9 cellular contexts compared by ENCODE assay signal in the genomic region with DNA sequence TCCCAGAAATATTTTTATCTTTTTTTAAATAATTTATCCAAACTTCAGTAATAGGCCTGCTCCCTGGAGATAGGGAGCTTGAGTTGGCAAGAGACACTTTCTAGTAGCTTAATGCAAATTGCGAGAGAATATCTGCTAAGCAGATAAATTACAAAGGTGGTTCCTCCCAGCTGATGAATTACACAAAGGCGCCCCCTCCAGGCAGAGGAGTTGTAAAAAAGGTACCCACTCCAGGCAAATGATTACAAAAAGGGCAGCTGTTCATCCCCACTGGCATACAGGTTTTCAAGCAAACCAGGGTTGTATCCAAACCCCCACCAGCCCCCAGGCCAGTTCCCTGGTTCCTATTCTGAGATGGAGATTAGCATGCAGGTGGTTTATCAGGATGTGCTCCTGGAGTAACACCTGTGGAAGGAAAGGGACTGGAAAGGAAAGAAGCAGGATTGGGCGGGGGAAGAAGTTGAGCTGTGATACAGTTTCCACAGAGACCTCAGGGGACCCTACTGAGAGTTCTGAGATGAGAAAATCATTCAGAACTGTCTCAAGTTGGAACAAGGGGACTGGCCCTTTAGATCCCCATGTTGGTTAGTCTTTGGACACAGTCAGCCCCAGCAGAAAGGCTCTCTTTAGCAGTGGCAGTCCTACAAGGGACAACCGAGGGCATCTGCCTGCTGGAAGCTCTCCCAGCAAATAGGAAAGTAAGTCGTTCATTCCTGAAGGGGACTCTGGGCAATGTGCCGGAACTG. TPM values are rescaled to one million over a fixed set of nuclear protein-coding genes. Genes with fewer than 3 reads are reported as not detected.
DNase-seq lines count a peak whose midpoint lies in the region; ATAC-seq and TF ChIP-seq lines count a peak whose summit lies in the region.
"Had no signal": no experiment of that assay in that cellular context is flagged by ENCODE, and none has a peak within 500 bp of the region (broad histone marks: within the 10 kb centered on the region; RNA-seq: fewer than 3 reads in every experiment).

No MANE protein-coding gene starts in this region.

- H3K4me1 ChIP-seq in A673 (ENCODE audit: insufficient read depth, low read length, poor library complexity, severe bottlenecking) (no peaks in the 10 kb centered on the region), OCI-LY7 (ENCODE audit: insufficient read depth, low read length, poor library complexity, severe bottlenecking) (no peaks in the 10 kb centered on the region), uterus (no peaks in the 10 kb centered on the region)

- no peak for TF ChIP-seq POLR2A in uterus (IDR thresholded peaks at IDR 0.05)

- H3K27ac ChIP-seq in A673 (ENCODE audit: low read depth, low read length, poor library complexity, severe bottlenecking) (no peak overlapping the region), OCI-LY7 (ENCODE audit: low read depth, low read length, poor library complexity, severe bottlenecking) (no peak overlapping the region), uterus (no peak overlapping the region)

- H3K9me3 ChIP-seq in A673 (ENCODE audit: low read depth, low read length, poor library complexity, severe bottlenecking) (no peaks in the 10 kb centered on the region), OCI-LY7 (ENCODE audit: low read length) (no peaks in the 10 kb centered on the region), uterus (no peaks in the 10 kb centered on the region)

- H3K4me2 ChIP-seq in OCI-LY7 (ENCODE audit: low read length) = no peak overlapping the region

- ATAC-seq in HG02623 (IDR thresholded peaks at IDR 0.05; ENCODE audit: unreplicated experiment) (no peak), GM19023 (IDR thresholded peaks at IDR 0.05; ENCODE audit: unreplicated experiment) (no peak)

- no peaks in the 10 kb centered on the region for H4K20me1 ChIP-seq in OCI-LY7 (ENCODE audit: insufficient read depth, low read length)

- peak; percentile 65 for TF ChIP-seq CTCF in A673 (conservative IDR thresholded peaks at IDR 0.05; ENCODE audit: low read depth, low read length)
- TF ChIP-seq CTCF in GM10266 (IDR thresholded peaks at IDR 0.05; ENCODE audit: control insufficient read depth, insufficient read depth, low read depth, missing control alignments) = peak; percentile 14
- TF ChIP-seq CTCF in OCI-LY7 (conservative IDR thresholded peaks at IDR 0.05; ENCODE audit: low read length) = peak; percentile 74
- TF ChIP-seq CTCF in fibroblast of the aortic adventitia (IDR thresholded peaks at IDR 0.05; ENCODE audit: insufficient read depth, low read length) = peak; percentile 30
- TF ChIP-seq CTCF in uterus (IDR thresholded peaks at IDR 0.05) = no peak

- intact Hi-C loops in A673 (cut with micrococcal nuclease; ENCODE audit: unreplicated experiment) (loop anchor here (5.0 kb wide), 1 partner anchor 53 kb away; no protein-coding TSS in a partner anchor), OCI-LY7 (cut with micrococcal nuclease; ENCODE audit: unreplicated experiment) (no loop called here), uterus (cut with DNase I; ENCODE audit: low total_unique reads) (no loop called here)

- no TSS peak for BruUV-seq in A673 (replicated peaks; lab: Mats Ljungman, UMichigan)
- no TSS peak for BruUV-seq in OCI-LY7 (replicated peaks; lab: Mats Ljungman, UMichigan)

- H3K79me2 ChIP-seq in OCI-LY7 (ENCODE audit: insufficient read depth, low read depth, low read length) = no peaks in the 10 kb centered on the region

- H3K27me3 ChIP-seq in A673 (replicated peaks; ENCODE audit: insufficient read depth, low read depth, low read length, poor library complexity) (no peaks in the 10 kb centered on the region), uterus (no peaks in the 10 kb centered on the region)

- H3K4me3 ChIP-seq in A673 (ENCODE audit: low read depth, low read length, poor library complexity, severe bottlenecking) = no peak overlapping the region
- H3K4me3 ChIP-seq in OCI-LY7 (ENCODE audit: low read depth, low read length, poor library complexity, severe bottlenecking) = no peak overlapping the region
- no peak overlapping the region for H3K4me3 ChIP-seq in fibroblast of the aortic adventitia (ENCODE audit: low read depth, low read length)
- H3K4me3 ChIP-seq in uterus = no peak overlapping the region

- no peaks in the 10 kb centered on the region for H3K36me3 ChIP-seq in A673 (ENCODE audit: insufficient read depth, low read length, poor library complexity, severe bottlenecking)
- no peaks in the 10 kb centered on the region for H3K36me3 ChIP-seq in OCI-LY7 (ENCODE audit: insufficient read depth, low read length)
- no peaks in the 10 kb centered on the region for H3K36me3 ChIP-seq in uterus

- POLR2A ChIA-PET in A673 (lab: Charles Lee; ENCODE audit: low non-redundant PET) (interaction anchor here (0.6 kb wide), 1 partner anchor 8 kb away, joined by 3 read pairs; no protein-coding TSS in a partner anchor), OCI-LY7 (lab: Charles Lee) (interaction anchor here (1.2 to 1.3 kb wide), 2 partner anchors 8 to 15 kb away, joined by 4 read pairs; no protein-coding TSS in a partner anchor)

- DNase-seq in A673 (ENCODE audit: low spot score) = peak; percentile 56
- no peak for DNase-seq in GM10266 (ENCODE audit: extremely low spot score)
- DNase-seq in OCI-LY7 (ENCODE audit: low spot score) = peak; percentile 25
- DNase-seq in fibroblast of the aortic adventitia (ENCODE audit: low read depth) = no peak
- no peak for DNase-seq in SHP77 treated with DMSO at 0.1 percent for 48 hours (lab: John Stamatoyannopoulos, UW)
- no peak for DNase-seq in uterus
- DNase-seq: substantia nigra had no signal

- CTCF ChIA-PET in A673 (lab: Charles Lee) (interaction anchor here (0.8 kb wide), 3 partner anchors 16 to 53 kb away, joined by 3 to 5 read pairs (median 3); no protein-coding TSS in a partner anchor), OCI-LY7 (lab: Charles Lee; ENCODE audit: unreplicated experiment) (interaction anchor here (0.8 kb wide), 1 partner anchor 51 kb away, joined by 3 read pairs; no protein-coding TSS in a partner anchor)

- no peaks in the 10 kb centered on the region for H3K9me2 ChIP-seq in OCI-LY7 (ENCODE audit: insufficient read depth, low read length)

- no peak overlapping the region for H2AFZ ChIP-seq in OCI-LY7 (ENCODE audit: low read length)

RNA-seq across cellular contexts. Expression of gene ESM1, which starts 25.5 kb away (rescaled TPM):
- total RNA-seq in A673 (2021) = not detected in 2 replicates
- not detected in 2 replicates for total RNA-seq in OCI-LY7 (2014; rRNA removed; shearing (Covaris generic))
- total RNA-seq in OCI-LY7 (2022) = not detected in 2 replicates
- total RNA-seq in fibroblast of the aortic adventitia (ENCODE audit: low replicate concordance) = 1.1 and 19.6 TPM in 2 replicates
- 1 to 10 TPM in 1 of 4 donors, under 1 TPM in 1, not detected in 2; 0.70 to 2.1 TPM for total RNA-seq in uterus

Comparison
In these comparisons a context has a peak if more than half of its experiments do, and no peak if none do; other contexts are left out.
1. DNase-seq: peak in A673 (single experiment) and OCI-LY7 (single experiment); none in GM10266 (single experiment), fibroblast of the aortic adventitia (single experiment), SHP77 treated with DMSO at 0.1 percent for 48 hours (single experiment) and uterus (0 of 2).
2. CTCF ChIP-seq: peak in A673 (single experiment), GM10266 (single experiment), OCI-LY7 (single experiment) and fibroblast of the aortic adventitia (single experiment); none in uterus (0 of 4).